Comparison of ENCODE assay signal across 11 cellular contexts in genomic region chr14:38255408-38255672, GRCh38. TPM values are rescaled to one million over a fixed set of nuclear protein-coding genes. Genes with fewer than 3 reads are reported as not detected.
DNase-seq lines count a peak whose midpoint lies in the region; ATAC-seq and TF ChIP-seq lines count a peak whose summit lies in the region.
"Had no signal": no experiment of that assay in that cellular context is flagged by ENCODE, and none has a peak within 500 bp of the region (broad histone marks: within the 10 kb centered on the region; RNA-seq: fewer than 3 reads in every experiment).

No MANE protein-coding gene starts in this region.

- in situ Hi-C loops in astrocyte of the spinal cord (cut with HindIII; ENCODE audit: low sequenced_read_pairs) (no loop called here), GM13976 (cut with MboI; ENCODE audit: low sequenced_read_pairs, unreplicated experiment) (no loop called here)

- H3K36me3 ChIP-seq in kidney epithelial cell (ENCODE audit: control insufficient read depth, insufficient read depth, low read length) = no peaks in the 10 kb centered on the region

- H3K27me3 ChIP-seq in kidney epithelial cell (ENCODE audit: control insufficient read depth, insufficient read depth, low read length) = peaks cover 15% of the 10 kb centered on the region

- DNase-seq in astrocyte of the spinal cord (ENCODE audit: low read depth, low spot score) (peak; percentile 7), kidney epithelial cell (ENCODE audit: low read depth) (no peak), GM13976 (ENCODE audit: low spot score) (no peak), NCI-H748 (lab: John Stamatoyannopoulos, UW; ENCODE audit: unreplicated experiment) (no peak), HK-2 (ENCODE audit: unreplicated experiment) (no peak)
- DNase-seq in stimulated activated CD8-positive, alpha-beta memory T cell treated with anti-CD3 and anti-CD28 coated beads, Interleukin-4, amount 100 ng/mL, for 48 hours = peak; percentile 28
- DNase-seq: naive B cell had no signal

- peak overlapping the region; percentile 30 for H3K4me3 ChIP-seq in astrocyte of the spinal cord (ENCODE audit: low read depth, low read length)
- peak overlapping the region; percentile 40 for H3K4me3 ChIP-seq in kidney epithelial cell (ENCODE audit: low read depth, low read length)

- ATAC-seq in HG02678 (IDR thresholded peaks at IDR 0.05; ENCODE audit: unreplicated experiment) (peak; percentile 26), GM19395 (IDR thresholded peaks at IDR 0.05; ENCODE audit: unreplicated experiment) (no peak)

- TF ChIP-seq CTCF in astrocyte of the spinal cord (IDR thresholded peaks at IDR 0.05; ENCODE audit: low read depth, low read length) (no peak), kidney epithelial cell (IDR thresholded peaks at IDR 0.05; ENCODE audit: insufficient read depth, low read length, poor library complexity, severe bottlenecking) (no peak), GM13976 (IDR thresholded peaks at IDR 0.05; ENCODE audit: borderline replicate concordance, control extremely low read depth, extremely low read depth, insufficient read depth, missing control alignments) (no peak)

RNA-seq across cellular contexts. Expression of gene CLEC14A, which starts 0.6 kb away (rescaled TPM):
- 0.27 and 0.58 TPM in 2 replicates for total RNA-seq in kidney epithelial cell
- total RNA-seq: activated CD8-positive, alpha-beta memory T cell treated with anti-CD3 and anti-CD28 coated beads for 36 hours; LHCN-M2 had no signal

RNA-seq across cellular contexts. Expression of gene SSTR1, which starts 47.6 kb away (rescaled TPM):
- 0.21 and 0.67 TPM in 2 replicates for total RNA-seq in kidney epithelial cell
- total RNA-seq: activated CD8-positive, alpha-beta memory T cell treated with anti-CD3 and anti-CD28 coated beads for 36 hours had no signal

Comparison
In these comparisons a context has a peak if more than half of its experiments do, and no peak if none do; other contexts are left out.
1. DNase-seq: peak in astrocyte of the spinal cord (single experiment) and stimulated activated CD8-positive, alpha-beta memory T cell treated with anti-CD3 and anti-CD28 coated beads, Interleukin-4, amount 100 ng/mL, for 48 hours (single experiment); none in kidney epithelial cell (single experiment), GM13976 (single experiment), NCI-H748 (single experiment) and HK-2 (single experiment).